In genomic region chr20:60228255-60228654, GRCh38 we compare ENCODE assay signal across 23 cellular contexts.
A peak's percentile ranks its signal among the peaks of the same experiment; 100 is the strongest.
DNase-seq lines count a peak whose midpoint lies in the region; ATAC-seq and TF ChIP-seq lines count a peak whose summit lies in the region.
"Had no signal": no experiment of that assay in that cellular context is flagged by ENCODE, and none has a peak within 500 bp of the region (broad histone marks: within the 10 kb centered on the region; RNA-seq: fewer than 3 reads in every experiment).

No MANE protein-coding gene starts in this region.

- peaks cover 5% of the 10 kb centered on the region; the same call in 1 of the 3 replicates for H3K36me3 Mint-ChIP-seq in GM23338 (ENCODE audit: low read depth)
- H3K36me3 Mint-ChIP-seq: activated naive CD4-positive, alpha-beta T cell treated with anti-CD3 and anti-CD28 coated beads, Interleukin-2, amount 10 ng/mL, durations not matched to agents 7 days and 5 days; CD8-positive, alpha-beta T cell had no signal

- H4K20me1 ChIP-seq in BLaER1 treated with 17β-estradiol and CSF1 and Interleukin-3, amounts not matched to agents 10 nM and 100 nM, result no peaks in the 10 kb centered on the region
- H4K20me1 ChIP-seq in GM23338 (replicated peaks; ENCODE audit: insufficient read depth), result no peaks in the 10 kb centered on the region

- no peaks in the 10 kb centered on the region for H3K79me2 ChIP-seq in GM23338 (replicated peaks; ENCODE audit: insufficient read depth)

- peak overlapping the region in 9 of 11 experiments; percentile 30 to 73 (median 62); a peak in 16 of 22 replicates for H3K4me2 ChIP-seq in BLaER1 treated with 17β-estradiol and CSF1 and Interleukin-3, amounts not matched to agents 10 nM and 100 nM
- H3K4me2 ChIP-seq in GM23338, result no peak overlapping the region

- no peak overlapping the region for H3K27ac Mint-ChIP-seq in stimulated activated naive CD8-positive, alpha-beta T cell treated with anti-CD3 and anti-CD28 coated beads, Interleukin-15, amount 100 ng/mL, for 72 hours
- H3K27ac Mint-ChIP-seq in GM23338, result no peak overlapping the region
- H3K27ac Mint-ChIP-seq: activated naive CD4-positive, alpha-beta T cell treated with anti-CD3 and anti-CD28 coated beads, Interleukin-2, amount 10 ng/mL, durations not matched to agents 7 days and 5 days; CD8-positive, alpha-beta T cell; endodermal cell had no signal

- H3K9me3 ChIP-seq in BLaER1 treated with 17β-estradiol and CSF1 and Interleukin-3, amounts not matched to agents 10 nM and 100 nM (replicated peaks in 1 of 11), result peaks cover 12 to 50% (median 39%) of the 10 kb centered on the region in 11 experiments
- H3K9me3 ChIP-seq: right lobe of liver, vagina had no signal

- peaks cover 0 to 65% (median 5%) of the 10 kb centered on the region in 11 experiments; a peak in 15 of 22 replicates for H3K36me3 ChIP-seq in BLaER1 treated with 17β-estradiol and CSF1 and Interleukin-3, amounts not matched to agents 10 nM and 100 nM
- H3K36me3 ChIP-seq in GM23338 (ENCODE audit: insufficient read depth), result no peaks in the 10 kb centered on the region
- H3K36me3 ChIP-seq: right lobe of liver, vagina had no signal

- H3F3A ChIP-seq in GM23338 (replicated peaks; ENCODE audit: low read depth), result no peaks in the 10 kb centered on the region

- no peak overlapping the region for H3K4me3 ChIP-seq in BLaER1 treated with 17β-estradiol and CSF1 and Interleukin-3, amounts not matched to agents 10 nM and 100 nM
- H3K4me3 ChIP-seq in epithelial cell of esophagus (ENCODE audit: low read length) (no peak overlapping the region), GM23338 (no peak overlapping the region)
- H3K4me3 ChIP-seq: GM23248, right lobe of liver, vagina had no signal

- no peaks in the 10 kb centered on the region; the same call in 1 of the 2 replicates for H3K9me2 ChIP-seq in GM23338 (ENCODE audit: insufficient read depth)

- H3K4me3 Mint-ChIP-seq in stimulated activated naive CD8-positive, alpha-beta T cell treated with anti-CD3 and anti-CD28 coated beads, Interleukin-15, amount 100 ng/mL, for 72 hours, result no peak overlapping the region
- no peak overlapping the region for H3K4me3 Mint-ChIP-seq in GM23338
- H3K4me3 Mint-ChIP-seq: activated CD4-positive, alpha-beta T cell treated with anti-CD3 and anti-CD28 coated beads, Interleukin-2, amount 10 ng/mL, durations not matched to agents 7 days and 5 days; activated naive CD4-positive, alpha-beta T cell treated with anti-CD3 and anti-CD28 coated beads, Interleukin-2, amount 10 ng/mL, durations not matched to agents 7 days and 5 days; CD8-positive, alpha-beta T cell; endodermal cell had no signal

- no peaks in the 10 kb centered on the region for H3K27me3 Mint-ChIP-seq in stimulated activated naive CD8-positive, alpha-beta T cell treated with anti-CD3 and anti-CD28 coated beads, Interleukin-15, amount 100 ng/mL, for 72 hours
- peaks cover 3% of the 10 kb centered on the region for H3K27me3 Mint-ChIP-seq in GM23338 (ENCODE audit: insufficient read depth, low read depth, poor library complexity)

- TF ChIP-seq CTCF in epithelial cell of esophagus (IDR thresholded peaks at IDR 0.05; ENCODE audit: insufficient read depth, low read depth, low read length, missing control alignments) (no peak), GM23338 (conservative IDR thresholded peaks at IDR 0.05; ENCODE audit: low read depth in 2 of 2) (no peak)

- H3K9me3 Mint-ChIP-seq in stimulated activated naive CD8-positive, alpha-beta T cell treated with anti-CD3 and anti-CD28 coated beads, Interleukin-15, amount 100 ng/mL, for 72 hours, result no peaks in the 10 kb centered on the region
- peaks cover 14% of the 10 kb centered on the region; the same call in 2 of the 3 replicates for H3K9me3 Mint-ChIP-seq in GM23338
- H3K9me3 Mint-ChIP-seq: activated CD4-positive, alpha-beta T cell treated with anti-CD3 and anti-CD28 coated beads, Interleukin-2, amount 10 ng/mL, durations not matched to agents 7 days and 5 days; activated naive CD4-positive, alpha-beta T cell treated with anti-CD3 and anti-CD28 coated beads, Interleukin-2, amount 10 ng/mL, durations not matched to agents 7 days and 5 days; CD8-positive, alpha-beta T cell; endodermal cell had no signal

- no peak overlapping the region for H2AFZ ChIP-seq in GM23338
- H2AFZ ChIP-seq: GM23248 had no signal

- H3K9ac ChIP-seq in BLaER1 treated with 17β-estradiol and CSF1 and Interleukin-3, amounts not matched to agents 10 nM and 100 nM, result peak overlapping the region in 3 of 11 experiments; percentile 16 to 54 (median 45); a peak in 2 of 22 replicates
- H3K9ac ChIP-seq: GM23248 had no signal

- H3K4me1 ChIP-seq in BLaER1 treated with 17β-estradiol and CSF1 and Interleukin-3, amounts not matched to agents 10 nM and 100 nM, result peaks cover 0 to 29% (median 12%) of the 10 kb centered on the region in 10 experiments; a peak in 15 of 20 replicates
- H3K4me1 ChIP-seq in GM23338 (ENCODE audit: insufficient read depth), result no peaks in the 10 kb centered on the region
- H3K4me1 ChIP-seq: right lobe of liver, vagina had no signal

- H3K4me1 Mint-ChIP-seq in stimulated activated naive CD8-positive, alpha-beta T cell treated with anti-CD3 and anti-CD28 coated beads, Interleukin-15, amount 100 ng/mL, for 72 hours, result no peaks in the 10 kb centered on the region
- H3K4me1 Mint-ChIP-seq in GM23338, result no peaks in the 10 kb centered on the region
- H3K4me1 Mint-ChIP-seq: activated CD4-positive, alpha-beta T cell treated with anti-CD3 and anti-CD28 coated beads, Interleukin-2, amount 10 ng/mL, durations not matched to agents 7 days and 5 days; endodermal cell had no signal

- no peaks in the 10 kb centered on the region for H3K27me3 ChIP-seq in BLaER1 treated with 17β-estradiol and CSF1 and Interleukin-3, amounts not matched to agents 10 nM and 100 nM
- H3K27me3 ChIP-seq in GM23338 (ENCODE audit: insufficient read depth), result no peaks in the 10 kb centered on the region
- H3K27me3 ChIP-seq: right lobe of liver, vagina had no signal

- DNase-seq in OCI-M1 (lab: John Stamatoyannopoulos, UW) (peak; percentile 32), epithelial cell of esophagus (ENCODE audit: low read depth) (peak; percentile 31), foreskin melanocyte (no peak), GM23338 (ENCODE audit: low spot score) (no peak)
- DNase-seq in stimulated activated naive CD8-positive, alpha-beta T cell treated with anti-CD3 and anti-CD28 coated beads, Interleukin-15, amount 100 ng/mL, for 72 hours, result no peak
- DNase-seq: activated CD4-positive, alpha-beta T cell treated with anti-CD3 and anti-CD28 coated beads, Interleukin-2, amount 10 ng/mL, durations not matched to agents 7 days and 5 days; activated naive CD4-positive, alpha-beta T cell treated with anti-CD3 and anti-CD28 coated beads, Interleukin-2, amount 10 ng/mL, durations not matched to agents 7 days and 5 days; activated T-cell treated with anti-CD3 and anti-CD28 coated beads for 4 hours; CD8-positive, alpha-beta T cell; DMS79 treated with DMSO at 0.1 percent for 48 hours; endodermal cell; GM23248; left cardiac atrium; NCI-H2227 treated with DMSO at 0.1 percent for 48 hours; NK-92 treated with Interleukin-12 subunit alpha and Interleukin-12 subunit beta, amount 100 ng/mL, for 24 hours; occipital lobe; right lobe of liver; stimulated activated CD4-positive, alpha-beta T cell treated with anti-CD3 and anti-CD28 coated beads, Interleukin-2, amount 100 ng/mL, for 24 hours; T1000 had no signal

- H3K27ac ChIP-seq in BLaER1 treated with 17β-estradiol and CSF1 and Interleukin-3, amounts not matched to agents 10 nM and 100 nM, result peak overlapping the region in 9 of 11 experiments; percentile 3 to 80 (median 53); a peak in 16 of 22 replicates
- H3K27ac ChIP-seq in GM23338 (ENCODE audit: low read depth), result no peak overlapping the region
- H3K27ac ChIP-seq: GM23248, right lobe of liver, vagina had no signal

- ATAC-seq in HG03442 (IDR thresholded peaks at IDR 0.05; ENCODE audit: unreplicated experiment) (peak; percentile 36), GM23338 (no peak), GM19467 (IDR thresholded peaks at IDR 0.05; ENCODE audit: unreplicated experiment) (no peak)
- ATAC-seq in stimulated activated naive CD8-positive, alpha-beta T cell treated with anti-CD3 and anti-CD28 coated beads, Interleukin-15, amount 100 ng/mL, for 72 hours, result no peak
- ATAC-seq: CD8-positive, alpha-beta T cell had no signal

TF ChIP-seq in GM23338, 12 proteins besides CTCF, POLR2A, EP300 and RAD21:
- TF ChIP-seq STAT1 (IDR thresholded peaks at IDR 0.05; ENCODE audit: unreplicated experiment), result no peak
- TF ChIP-seq ETS1 (IDR thresholded peaks at IDR 0.05), result no peak
- TF ChIP-seq REST (IDR thresholded peaks at IDR 0.05; ENCODE audit: unreplicated experiment), result no peak

Comparison
In these comparisons a context has a peak if more than half of its experiments do, and no peak if none do; other contexts are left out.
1. DNase-seq: peak in OCI-M1 (single experiment) and epithelial cell of esophagus (single experiment); none in stimulated activated naive CD8-positive, alpha-beta T cell treated with anti-CD3 and anti-CD28 coated beads, Interleukin-15, amount 100 ng/mL, for 72 hours (0 of 2), foreskin melanocyte (single experiment) and GM23338 (single experiment).